31 cellular contexts compared by ENCODE assay signal in the genomic region with DNA sequence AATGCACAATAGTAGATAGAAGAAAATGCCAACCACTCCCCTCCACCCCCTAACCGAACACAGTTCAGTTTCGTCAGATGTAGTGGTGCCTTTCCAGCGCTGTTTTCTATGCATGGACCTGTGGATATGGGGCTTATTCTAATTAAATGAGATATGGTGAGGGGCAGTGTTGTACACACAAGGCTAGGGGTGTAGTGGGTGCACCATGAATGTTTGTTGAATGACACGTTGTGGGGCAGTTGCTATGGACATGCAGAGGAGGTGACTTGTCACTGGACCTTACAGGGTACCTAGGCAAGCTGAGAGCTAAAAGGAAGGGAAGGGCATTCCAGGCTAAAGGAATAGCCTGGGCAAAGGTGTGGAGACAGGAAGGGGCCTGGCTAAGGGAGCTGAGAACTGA. TPM values are rescaled to one million over a fixed set of nuclear protein-coding genes. Genes with fewer than 3 reads are reported as not detected.
DNase-seq lines count a peak whose midpoint lies in the region; ATAC-seq and TF ChIP-seq lines count a peak whose summit lies in the region.
"Had no signal": no experiment of that assay in that cellular context is flagged by ENCODE, and none has a peak within 500 bp of the region (broad histone marks: within the 10 kb centered on the region; RNA-seq: fewer than 3 reads in every experiment).

No MANE protein-coding gene starts in this region.

- TF ChIP-seq EP300 in gastroesophageal sphincter (IDR thresholded peaks at IDR 0.05) (no peak), sigmoid colon (IDR thresholded peaks at IDR 0.05) (no peak)

- H3K36me3 ChIP-seq in HEK293 (ENCODE audit: control insufficient read depth in 2 of 2, insufficient read depth in 1 of 2, low read length in 2 of 2) (peaks cover 0 to 49% of the 10 kb centered on the region in 2 experiments; a peak in 1 of 3 replicates), body of pancreas (replicated peaks in 1 of 2; ENCODE audit: insufficient read depth in 1 of 2, low read depth in 2 of 2) (peaks cover 0 to 2% of the 10 kb centered on the region in 2 donors), gastroesophageal sphincter (peaks cover 0 to 47% of the 10 kb centered on the region in 2 donors), sigmoid colon (peaks cover 10 to 25% (median 19%) of the 10 kb centered on the region in 4 donors)
- H3K36me3 ChIP-seq: BE2C had no signal

- H3K4me3 ChIP-seq in HEK293 (ENCODE audit: low read depth, low read length) (no peak overlapping the region), body of pancreas (no peak overlapping the region), gastroesophageal sphincter (no peak overlapping the region), sigmoid colon (no peak overlapping the region)
- H3K4me3 ChIP-seq: cardiac muscle cell, esophagus squamous epithelium, upper lobe of right lung had no signal

- DNase-seq in body of pancreas: no peak
- no peak for DNase-seq in sigmoid colon
- no peak for DNase-seq in mucosa of gallbladder (ENCODE audit: low spot score)
- DNase-seq in inferior parietal cortex (ENCODE audit: extremely low spot score): no peak
- no peak for DNase-seq in NOMO-1 (lab: John Stamatoyannopoulos, UW; ENCODE audit: unreplicated experiment in 2 of 2)
- DNase-seq: activated CD4-positive, alpha-beta T cell treated with anti-CD3 and anti-CD28 coated beads for 1 hour; activated CD8-positive, alpha-beta T cell treated with anti-CD3 and anti-CD28 coated beads for 36 hours; anterior cingulate cortex; BE2C; CD8-positive, alpha-beta memory T cell; DMS53; esophagus squamous epithelium; foreskin keratinocyte; H9; IMR-90; left cardiac atrium; mammary epithelial cell; NCI-H1436; NCI-H2081 treated with DMSO at 0.1 percent for 48 hours; NCI-H2227 treated with DMSO at 0.1 percent for 48 hours; NCI-H526; SIG-M5; stimulated activated CD4-positive, alpha-beta T cell treated with anti-CD3 and anti-CD28 coated beads, Interleukin-4, amount 100 ng/mL, for 1 hour; SW 1271; upper lobe of right lung had no signal

- CTCF ChIA-PET in HEK293 (lab: Yijun Ruan, JAX): interaction anchor here (0.5 to 3.7 kb wide), 10 partner anchors 11 to 196 kb away, joined by 3 to 17 read pairs (median 4); no protein-coding TSS in a partner anchor

- peaks cover 9% of the 10 kb centered on the region for H3K4me1 ChIP-seq in HEK293 (ENCODE audit: control insufficient read depth, insufficient read depth, low read length)
- H3K4me1 ChIP-seq in body of pancreas: peaks cover 87% of the 10 kb centered on the region
- peaks cover 7 to 92% (median 42%) of the 10 kb centered on the region in 3 donors for H3K4me1 ChIP-seq in gastroesophageal sphincter
- peaks cover 0 to 74% (median 59%) of the 10 kb centered on the region in 4 donors for H3K4me1 ChIP-seq in sigmoid colon
- H3K4me1 ChIP-seq: foreskin keratinocyte had no signal

- H3K27ac ChIP-seq in HEK293 (ENCODE audit: extremely low read depth, low read depth, low read length): no peak overlapping the region
- peak overlapping the region; percentile 62 to 88 (median 68) for H3K27ac ChIP-seq in body of pancreas
- peak overlapping the region in 3 of 4 donors; percentile 42 to 82 (median 79) for H3K27ac ChIP-seq in gastroesophageal sphincter
- H3K27ac ChIP-seq in sigmoid colon: peak overlapping the region in 3 of 4 donors; percentile 40 to 88 (median 71)
- H3K27ac ChIP-seq: cardiac muscle cell, foreskin keratinocyte, parathyroid adenoma, upper lobe of right lung had no signal

- POLR2A ChIA-PET in HEK293 (lab: Yijun Ruan, JAX): no interaction called here

- intact Hi-C loops in body of pancreas (cut with DNase I) (no loop called here), sigmoid colon (cut with DNase I) (no loop called here)

- TF ChIP-seq CTCF in HEK293 (tag by site-specific recombination; IDR thresholded peaks at IDR 0.05): no peak
- no peak for TF ChIP-seq CTCF in body of pancreas (IDR thresholded peaks at IDR 0.05)
- no peak for TF ChIP-seq CTCF in gastroesophageal sphincter (IDR thresholded peaks at IDR 0.05)
- no peak for TF ChIP-seq CTCF in sigmoid colon (IDR thresholded peaks at IDR 0.05)

- TF ChIP-seq POLR2A in body of pancreas (IDR thresholded peaks at IDR 0.05): no peak
- TF ChIP-seq POLR2A in gastroesophageal sphincter (IDR thresholded peaks at IDR 0.05): no peak
- no peak for TF ChIP-seq POLR2A in sigmoid colon (IDR thresholded peaks at IDR 0.05)

- ATAC-seq in body of pancreas (no peak), gastroesophageal sphincter (no peak), HG03457 (IDR thresholded peaks at IDR 0.05; ENCODE audit: unreplicated experiment) (no peak)
- ATAC-seq: activated CD8-positive, alpha-beta T cell treated with anti-CD3 and anti-CD28 coated beads for 36 hours; foreskin keratinocyte; left cardiac atrium; Panc1; upper lobe of right lung had no signal

- H3K9me3 ChIP-seq in HEK293 (ENCODE audit: control insufficient read depth, insufficient read depth, low read depth, low read length) (no peaks in the 10 kb centered on the region), body of pancreas (no peaks in the 10 kb centered on the region), gastroesophageal sphincter (no peaks in the 10 kb centered on the region), sigmoid colon (no peaks in the 10 kb centered on the region)
- H3K9me3 ChIP-seq: BE2C, esophagus squamous epithelium, upper lobe of right lung had no signal

- WGBS in body of pancreas, 2 donors: 44 to 60% methylated on average over 4 of the region's 4 CpGs
- 73 to 77% methylated on average over 4 of the region's 4 CpGs for WGBS in gastroesophageal sphincter (ENCODE audit: low coverage in 1 of 2), 2 donors
- 79 to 90% methylated on average over 4 of the region's 4 CpGs for WGBS in sigmoid colon, 2 donors

- H3K27me3 ChIP-seq in body of pancreas: no peaks in the 10 kb centered on the region
- H3K27me3 ChIP-seq in gastroesophageal sphincter: no peaks in the 10 kb centered on the region
- no peaks in the 10 kb centered on the region for H3K27me3 ChIP-seq in sigmoid colon
- H3K27me3 ChIP-seq: BE2C, cardiac muscle cell, esophagus squamous epithelium, foreskin keratinocyte, upper lobe of right lung had no signal

TF ChIP-seq in HEK293, 187 proteins besides CTCF, POLR2A, EP300 and RAD21:
- TF ChIP-seq SETDB1 (IDR thresholded peaks at IDR 0.05; ENCODE audit: insufficient read length, low read length) (no peak), OSR2 (tag by site-specific recombination; IDR thresholded peaks at IDR 0.05) (no peak), SCRT2 (tag by site-specific recombination; IDR thresholded peaks at IDR 0.05) (peak; percentile 26; the same call in 1 of the 2 replicates), ZNF664 (tag by site-specific recombination; IDR thresholded peaks at IDR 0.05) (peak; percentile 92), ZNF426 (tag by site-specific recombination; IDR thresholded peaks at IDR 0.05) (no peak)

RNA-seq across cellular contexts. Expression of gene PDK2, which starts 3.4 kb away (rescaled TPM):
- total RNA-seq in body of pancreas (100 to 1,000 TPM in 1 of 2 donors, 10 to 100 TPM in 1; 27.0 to 119 TPM), gastroesophageal sphincter (10 to 100 TPM; 31.6 to 70.6 (median 58.1) TPM), sigmoid colon (10 to 100 TPM; 40.3 to 82.8 (median 45.7) TPM), mucosa of gallbladder (64.7 TPM)
- polyA plus RNA-seq in sigmoid colon: 10 to 100 TPM; 23.1 to 56.5 (median 43.9) TPM

RNA-seq across cellular contexts. Expression of gene SAMD14, which starts 31.4 kb away (rescaled TPM):
- not detected for total RNA-seq in body of pancreas
- total RNA-seq in gastroesophageal sphincter: 1 to 10 TPM; 1.3 to 2.8 (median 2.3) TPM
- total RNA-seq in sigmoid colon: 1 to 10 TPM in 1 of 4 donors, under 1 TPM in 3; 0.16 to 2.5 (median 0.63) TPM
- polyA plus RNA-seq in sigmoid colon: 1 to 10 TPM in 2 of 3 donors, under 1 TPM in 1; 0.92 to 1.3 (median 1.2) TPM
- 8.8 TPM for total RNA-seq in mucosa of gallbladder
- polyA plus RNA-seq: CD8-positive, alpha-beta memory T cell had no signal

RNA-seq across cellular contexts. Expression of gene ITGA3, which starts 42.7 kb away (rescaled TPM):
- 10 to 100 TPM; 31.0 to 36.3 TPM for total RNA-seq in body of pancreas
- total RNA-seq in gastroesophageal sphincter: 100 to 1,000 TPM in 3 of 4 donors, 10 to 100 TPM in 1; 62.4 to 131 (median 124) TPM
- 10 to 100 TPM; 19.9 to 54.0 (median 39.5) TPM for total RNA-seq in sigmoid colon
- polyA plus RNA-seq in sigmoid colon: 10 to 100 TPM; 15.6 to 85.1 (median 17.1) TPM
- total RNA-seq in mucosa of gallbladder: 134 TPM

RNA-seq across cellular contexts. Expression of gene PPP1R9B, which starts 51.9 kb away (rescaled TPM):
- total RNA-seq in body of pancreas: 10 to 100 TPM; 20.0 to 31.0 TPM
- 10 to 100 TPM; 23.3 to 38.1 (median 30.8) TPM for total RNA-seq in gastroesophageal sphincter
- total RNA-seq in sigmoid colon: 10 to 100 TPM; 15.3 to 18.8 (median 16.8) TPM
- polyA plus RNA-seq in sigmoid colon: 10 to 100 TPM in 2 of 3 donors, 1 to 10 TPM in 1; 9.0 to 38.7 (median 10.9) TPM
- 61.5 TPM for total RNA-seq in mucosa of gallbladder
